1 cellular context compared by ENCODE assay signal in the genomic region with DNA sequence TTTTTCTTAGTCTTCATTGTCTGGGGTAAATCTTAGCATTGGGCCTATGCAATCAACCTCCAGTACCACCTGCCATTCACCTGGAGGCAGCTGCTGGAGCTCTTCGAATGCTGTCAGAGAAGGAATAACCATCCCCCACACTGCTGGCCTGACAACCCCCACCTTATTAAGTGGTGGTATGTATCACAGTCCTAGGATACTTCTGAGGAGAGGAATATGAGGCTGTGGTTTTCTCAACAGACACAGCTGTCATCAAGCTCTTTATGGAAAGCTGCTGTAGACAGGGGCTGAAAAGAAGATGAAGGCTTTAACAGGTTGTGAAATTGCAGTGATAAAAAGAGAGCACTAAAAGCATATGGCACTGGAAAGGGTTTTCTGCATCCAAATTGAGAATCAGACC.
TF ChIP-seq lines count a peak whose summit lies in the region.

No MANE protein-coding gene starts in this region.

TF ChIP-seq in GM12878, 131 proteins besides CTCF, POLR2A, EP300 and RAD21 (continued from another document):
- TF ChIP-seq SKIL (IDR thresholded peaks at IDR 0.05; ENCODE audit: low read depth, poor library complexity, severe bottlenecking) = no peak
- TF ChIP-seq CBFB (IDR thresholded peaks at IDR 0.05; ENCODE audit: low read depth) = no peak
- no peak for TF ChIP-seq PAX8 (IDR thresholded peaks at IDR 0.05)
- TF ChIP-seq SUZ12 (IDR thresholded peaks at IDR 0.05; ENCODE audit: unreplicated experiment) = no peak
